17 cellular contexts compared by ENCODE assay signal in genomic region chr12:108842364-108842763, GRCh38. TPM values are rescaled to one million over a fixed set of nuclear protein-coding genes. Genes with fewer than 3 reads are reported as not detected.
DNase-seq lines count a peak whose midpoint lies in the region; ATAC-seq, FAIRE-seq and TF ChIP-seq lines count a peak whose summit lies in the region.
"Had no signal": no experiment of that assay in that cellular context is flagged by ENCODE, and none has a peak within 500 bp of the region (broad histone marks: within the 10 kb centered on the region; RNA-seq: fewer than 3 reads in every experiment).

No MANE protein-coding gene starts in this region.

- H3K27ac ChIP-seq in left ventricle myocardium inferior (replicated peaks): peak overlapping the region; percentile 92
- H3K27ac ChIP-seq in lower lobe of right lung: peak overlapping the region; percentile 14
- peak overlapping the region; percentile 94 for H3K27ac ChIP-seq in upper lobe of right lung
- H3K27ac ChIP-seq: VCaP had no signal

- TF ChIP-seq CTCF in left ventricle myocardium inferior (IDR thresholded peaks at IDR 0.05; ENCODE audit: borderline replicate concordance) (no peak), bronchial epithelial cell (IDR thresholded peaks at IDR 0.05; ENCODE audit: insufficient read depth, low read length, severe bottlenecking) (no peak), lower lobe of right lung (IDR thresholded peaks at IDR 0.05) (no peak), upper lobe of right lung (IDR thresholded peaks at IDR 0.05) (no peak)

- no peak for FAIRE-seq in bronchial epithelial cell (lab: Jason Lieb, UNC)

- no peaks in the 10 kb centered on the region for H3K27me3 ChIP-seq in left ventricle myocardium inferior (ENCODE audit: low read depth)
- H3K27me3 ChIP-seq in bronchial epithelial cell (ENCODE audit: control insufficient read depth, insufficient read depth, low read length): no peaks in the 10 kb centered on the region
- H3K27me3 ChIP-seq in lower lobe of right lung (ENCODE audit: low read depth): no peaks in the 10 kb centered on the region
- no peaks in the 10 kb centered on the region for H3K27me3 ChIP-seq in upper lobe of right lung

- intact Hi-C loops in left ventricle myocardium inferior (cut with micrococcal nuclease) (no loop called here), cardiac septum (cut with DNase I) (no loop called here), lower lobe of right lung (cut with DNase I) (no loop called here), upper lobe of right lung (cut with DNase I) (no loop called here)

- peaks cover 100% of the 10 kb centered on the region for H3K4me1 ChIP-seq in left ventricle myocardium inferior
- peaks cover 67% of the 10 kb centered on the region for H3K4me1 ChIP-seq in lower lobe of right lung
- H3K4me1 ChIP-seq in upper lobe of right lung: peaks cover 67% of the 10 kb centered on the region

- H3K9me3 ChIP-seq in left ventricle myocardium inferior (replicated peaks) (no peaks in the 10 kb centered on the region), lower lobe of right lung (no peaks in the 10 kb centered on the region), upper lobe of right lung (no peaks in the 10 kb centered on the region)
- H3K9me3 ChIP-seq: Caco-2 had no signal

- ATAC-seq in lower lobe of right lung (no peak), upper lobe of right lung (no peak)

- DNase-seq in left ventricle myocardium inferior (no peak), cardiac septum (ENCODE audit: low spot score) (no peak), bronchial epithelial cell (ENCODE audit: low read depth) (peak; percentile 81), lower lobe of right lung (peak; percentile 19), upper lobe of right lung (no peak), SKM-1 treated with dmso at 0.1 percent for 144 hours (lab: John Stamatoyannopoulos, UW; ENCODE audit: unreplicated experiment) (no peak)
- DNase-seq in effector CD8-positive, alpha-beta T cell (lab: John Stamatoyannopoulos, UW): no peak
- no peak for DNase-seq in activated CD4-positive, alpha-beta T cell treated with anti-CD3 and anti-CD28 coated beads for 4 hours
- DNase-seq: Caco-2; caudate nucleus; GDM1; Kasumi-1; NCI-H1436 treated with DMSO at 0.1 percent for 48 hours; stimulated activated CD4-positive, alpha-beta T cell treated with anti-CD3 and anti-CD28 coated beads, Interleukin-15, amount 100 ng/mL, for 24 hours had no signal

- H3K4me3 ChIP-seq in left ventricle myocardium inferior: no peak overlapping the region
- H3K4me3 ChIP-seq in bronchial epithelial cell (ENCODE audit: low read depth, low read length): no peak overlapping the region
- H3K4me3 ChIP-seq in lower lobe of right lung: no peak overlapping the region
- H3K4me3 ChIP-seq in upper lobe of right lung: no peak overlapping the region

- H3K36me3 ChIP-seq in left ventricle myocardium inferior: peaks cover 14% of the 10 kb centered on the region
- H3K36me3 ChIP-seq in bronchial epithelial cell (ENCODE audit: control insufficient read depth, insufficient read depth, low read length): peaks cover 12% of the 10 kb centered on the region
- H3K36me3 ChIP-seq in lower lobe of right lung: peaks cover 23% of the 10 kb centered on the region
- peaks cover 11% of the 10 kb centered on the region for H3K36me3 ChIP-seq in upper lobe of right lung

RNA-seq across cellular contexts. Expression of gene SSH1, which starts 15.0 kb away (rescaled TPM):
- total RNA-seq in left ventricle myocardium inferior: 30.1 TPM
- total RNA-seq in cardiac septum: 50.6 TPM
- 7.1 and 8.1 TPM in 2 replicates for total RNA-seq in bronchial epithelial cell
- total RNA-seq in lower lobe of right lung: 45.6 TPM
- total RNA-seq in upper lobe of right lung: 46.0 TPM

RNA-seq across cellular contexts. Expression of gene DAO, which starts 37.5 kb away (rescaled TPM):
- total RNA-seq in left ventricle myocardium inferior (not detected), cardiac septum (not detected), bronchial epithelial cell (not detected in 2 replicates), lower lobe of right lung (not detected), upper lobe of right lung (0.26 TPM)
- total RNA-seq: Caco-2, kidney epithelial cell, temporal lobe had no signal

Comparison
In these comparisons a context has a peak if more than half of its experiments do, and no peak if none do; other contexts are left out.
1. DNase-seq: peak in bronchial epithelial cell (single experiment) and lower lobe of right lung (single experiment); none in left ventricle myocardium inferior (single experiment), cardiac septum (single experiment), upper lobe of right lung (single experiment), SKM-1 treated with dmso at 0.1 percent for 144 hours (single experiment), effector CD8-positive, alpha-beta T cell (single experiment) and activated CD4-positive, alpha-beta T cell treated with anti-CD3 and anti-CD28 coated beads for 4 hours (0 of 2).
2. H3K27ac ChIP-seq: peak in every context shown above with its lines; median percentile 94 in upper lobe of right lung; 92 in left ventricle myocardium inferior; 14 in lower lobe of right lung.